Comparison of ENCODE assay signal across 8 cellular contexts in genomic region chr10:31707578-31708411, GRCh38.
DNase-seq lines count a peak whose midpoint lies in the region; ATAC-seq and TF ChIP-seq lines count a peak whose summit lies in the region.

No MANE protein-coding gene starts in this region.

- intact Hi-C loops in left lung (cut with DNase I), result no loop called here

- TF ChIP-seq CTCF in AG04449 (IDR thresholded peaks at IDR 0.05; ENCODE audit: insufficient read depth, low read length, missing control alignments) (no peak), chondrocyte (IDR thresholded peaks at IDR 0.05) (no peak), left lung (IDR thresholded peaks at IDR 0.05) (no peak)

- peaks cover 11% of the 10 kb centered on the region for H3K36me3 Mint-ChIP-seq in chondrocyte (ENCODE audit: low read depth)

- H3K4me1 ChIP-seq in left lung, result peaks cover 9 to 63% of the 10 kb centered on the region in 2 donors

- ATAC-seq in GM18873 (IDR thresholded peaks at IDR 0.05; ENCODE audit: low FRiP score, unreplicated experiment), result peak; percentile 90
- peak; percentile 88 for ATAC-seq in HG03135 (IDR thresholded peaks at IDR 0.05; ENCODE audit: unreplicated experiment)
- ATAC-seq in left lung, result peak; percentile 83

- H3K4me3 Mint-ChIP-seq in chondrocyte (ENCODE audit: unreplicated experiment), result peak overlapping the region; percentile 42

- H3K27ac ChIP-seq in left lung, result peak overlapping the region; percentile 85 to 92

- no peak overlapping the region for H3K4me3 ChIP-seq in AG04449 (ENCODE audit: low read depth, low read length)
- H3K4me3 ChIP-seq in left lung, result peak overlapping the region in 1 of 2 donors; percentile 0

- peaks cover 22% of the 10 kb centered on the region for H3K9me3 Mint-ChIP-seq in chondrocyte (ENCODE audit: low read depth)

- no peaks in the 10 kb centered on the region for H3K27me3 Mint-ChIP-seq in chondrocyte (ENCODE audit: low read depth)

- peaks cover 0 to 35% of the 10 kb centered on the region in 2 donors for H3K9me3 ChIP-seq in left lung

- POLR2A ChIA-PET in AG04449 (lab: Yijun Ruan, JAX), result no interaction called here

- peak overlapping the region; percentile 93 for H3K27ac Mint-ChIP-seq in chondrocyte (ENCODE audit: unreplicated experiment)

- H3K27me3 ChIP-seq in left lung, result no peaks in the 10 kb centered on the region

- CTCF ChIA-PET in AG04449 (lab: Yijun Ruan, JAX), result interaction anchor here (0.8 to 3.0 kb wide), 5 partner anchors 39 to 1020 kb away, joined by 3 to 16 read pairs (median 6); no protein-coding TSS in a partner anchor

- DNase-seq in AG04449 (ENCODE audit: low read depth, low spot score) (peak; percentile 23), SKM-1 (lab: John Stamatoyannopoulos, UW; ENCODE audit: unreplicated experiment) (peak; percentile 35), chondrocyte (ENCODE audit: low spot score) (no peak), left lung (peak; percentile 74 to 81), NCI-H2029 treated with DMSO at 0.1 percent for 48 hours (lab: John Stamatoyannopoulos, UW) (no peak)
- peak; percentile 35 to 45 for DNase-seq in stimulated activated CD4-positive, alpha-beta T cell treated with anti-CD3 and anti-CD28 coated beads, Interleukin-4, amount 100 ng/mL, for 4 hours

- H3K36me3 ChIP-seq in left lung, result no peaks in the 10 kb centered on the region

- peaks cover 33% of the 10 kb centered on the region for H3K4me1 Mint-ChIP-seq in chondrocyte (ENCODE audit: low read depth)

Comparison
In these comparisons a context has a peak if more than half of its experiments do, and no peak if none do; other contexts are left out.
1. DNase-seq: peak in AG04449 (single experiment), SKM-1 (single experiment), left lung (2 of 2) and stimulated activated CD4-positive, alpha-beta T cell treated with anti-CD3 and anti-CD28 coated beads, Interleukin-4, amount 100 ng/mL, for 4 hours (2 of 2); none in chondrocyte (single experiment) and NCI-H2029 treated with DMSO at 0.1 percent for 48 hours (single experiment).
2. Peak in every context shown above with its lines, with median percentiles within 50 percentile points of each other: ATAC-seq.